Comparison of ENCODE assay signal across 2 cellular contexts in the genomic region with DNA sequence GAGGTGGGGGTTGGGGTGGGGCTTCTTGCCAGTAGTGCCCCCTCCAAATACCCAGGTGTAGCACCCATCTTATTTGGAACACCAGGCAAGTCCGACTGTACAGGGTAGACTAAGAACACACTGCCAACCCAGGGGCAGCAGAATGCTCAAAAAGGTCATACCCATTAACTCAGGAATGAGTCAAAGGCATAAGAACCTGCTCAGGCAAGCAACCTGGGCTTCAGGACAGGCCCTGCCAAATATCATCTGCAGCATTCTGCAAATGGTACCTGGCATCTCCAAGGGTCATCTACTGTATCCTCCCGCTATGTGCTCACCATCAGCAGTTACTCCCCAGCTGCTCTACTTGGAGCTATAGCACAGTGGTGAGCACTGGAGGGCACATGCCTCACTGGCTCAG.
TF ChIP-seq lines count a peak whose summit lies in the region.

No MANE protein-coding gene starts in this region.

TF ChIP-seq in H1, 55 proteins besides CTCF, POLR2A, EP300 and RAD21:
- no peak for TF ChIP-seq SIRT6 (IDR thresholded peaks at IDR 0.05; ENCODE audit: low read length)
- no peak for TF ChIP-seq ZNF274 (IDR thresholded peaks at IDR 0.05; ENCODE audit: borderline replicate concordance, extremely low read depth, low read length)
- TF ChIP-seq POLR2AphosphoS5 (IDR thresholded peaks at IDR 0.05; ENCODE audit: low read depth, low read length): 0 out of 2 replicates have a peak, but pooled peaks have one; percentile 45

TF ChIP-seq in HepG2, 621 proteins besides CTCF, POLR2A, EP300 and RAD21:
- TF ChIP-seq ATRX (CRISPR knock-in tag; IDR thresholded peaks at IDR 0.05; ENCODE audit: borderline replicate concordance): no peak
- TF ChIP-seq ZNF343 (CRISPR knock-in tag; IDR thresholded peaks at IDR 0.05): 0 out of 2 replicates have a peak, but pooled peaks have one; percentile 30
TF ChIP-seq in HepG2: peak in this region for 1.
